1 cellular context compared by ENCODE assay signal in genomic region chr3:48716982-48717746, GRCh38.
TF ChIP-seq lines count a peak whose summit lies in the region.

IP6K2 (minus strand) TSS chr3:48717221; CDS start chr3:48695291, 21,930 bp downstream.

TF ChIP-seq in HepG2, 621 proteins besides CTCF, POLR2A, EP300 and RAD21 (continued from another document and continues in another):
- TF ChIP-seq ZSCAN5A (CRISPR knock-in tag; IDR thresholded peaks at IDR 0.05; ENCODE audit: borderline replicate concordance) (no peak), KLF6 (CRISPR knock-in tag; IDR thresholded peaks at IDR 0.05) (peak; percentile 55; the same call in 1 of the 2 replicates), ZNF224 (CRISPR knock-in tag; IDR thresholded peaks at IDR 0.05) (no peak), ZNF282 (IDR thresholded peaks at IDR 0.05; ENCODE audit: partially characterized antibody) (no peak), ZNF383 (CRISPR knock-in tag; IDR thresholded peaks at IDR 0.05; ENCODE audit: borderline replicate concordance) (no peak), ZSCAN9 (CRISPR knock-in tag; IDR thresholded peaks at IDR 0.05; ENCODE audit: borderline replicate concordance) (peak; percentile 50; the same call in 1 of the 2 replicates), ZNF331 (CRISPR knock-in tag; IDR thresholded peaks at IDR 0.05) (0 out of 2 replicates have a peak, but pooled peaks have one; percentile 10), REST (IDR thresholded peaks at IDR 0.05; ENCODE audit: borderline replicate concordance in 1 of 2, low read depth in 1 of 2, low read length in 2 of 2) (no peak; a peak in 1 of 4 replicates), KMT2B (CRISPR knock-in tag; IDR thresholded peaks at IDR 0.05) (peak; percentile 77), ZNF878 (CRISPR knock-in tag; IDR thresholded peaks at IDR 0.05) (no peak; the same call in 1 of the 2 replicates), CAMTA2 (CRISPR knock-in tag; IDR thresholded peaks at IDR 0.05; ENCODE audit: borderline replicate concordance) (no peak), HOXA3 (CRISPR knock-in tag; IDR thresholded peaks at IDR 0.05) (peak; percentile 87), TBX3 (IDR thresholded peaks at IDR 0.05; ENCODE audit: borderline replicate concordance) (0 out of 2 replicates have a peak, but pooled peaks have one; percentile 23), RNF2 (conservative IDR thresholded peaks at IDR 0.05; ENCODE audit: low read depth) (no peak), HOXA7 (CRISPR knock-in tag; IDR thresholded peaks at IDR 0.05) (no peak), MYPOP (CRISPR knock-in tag; IDR thresholded peaks at IDR 0.05) (0 out of 2 replicates have a peak, but pooled peaks have one; percentile 27), ZNF839 (CRISPR knock-in tag; IDR thresholded peaks at IDR 0.05; ENCODE audit: borderline replicate concordance) (no peak), TFE3 (CRISPR knock-in tag; IDR thresholded peaks at IDR 0.05) (no peak), ARID5B (CRISPR knock-in tag; IDR thresholded peaks at IDR 0.05) (0 out of 2 replicates have a peak, but pooled peaks have one; percentile 15), DR1 (CRISPR knock-in tag; IDR thresholded peaks at IDR 0.05) (peak; percentile 68), ZNF547 (CRISPR knock-in tag; IDR thresholded peaks at IDR 0.05) (0 out of 2 replicates have a peak, but pooled peaks have one; percentile 38), TGIF2 (CRISPR knock-in tag; IDR thresholded peaks at IDR 0.05) (peak; percentile 50; the same call in 1 of the 2 replicates), TEAD3 (CRISPR knock-in tag; optimal IDR thresholded peaks at IDR 0.05; ENCODE audit: borderline replicate concordance) (peak; percentile 61), FOXP4 (CRISPR knock-in tag; IDR thresholded peaks at IDR 0.05) (no peak), ZBTB25 (CRISPR knock-in tag; IDR thresholded peaks at IDR 0.05) (no peak), ATF7-NPFF (CRISPR knock-in tag; IDR thresholded peaks at IDR 0.05; ENCODE audit: low read depth) (0 out of 2 replicates have a peak, but pooled peaks have one; percentile 36), FOXO1 (CRISPR knock-in tag; IDR thresholded peaks at IDR 0.05) (no peak; the same call in 1 of the 2 replicates), NFYB (CRISPR knock-in tag; IDR thresholded peaks at IDR 0.05) (peak; percentile 92), ZUFSP (CRISPR knock-in tag; IDR thresholded peaks at IDR 0.05; ENCODE audit: borderline replicate concordance) (no peak), XRCC5 (optimal IDR thresholded peaks at IDR 0.05; ENCODE audit: low read length) (peak; percentile 37), PPARG (CRISPR knock-in tag; conservative IDR thresholded peaks at IDR 0.05) (no peak), MZF1 (CRISPR knock-in tag; IDR thresholded peaks at IDR 0.05; ENCODE audit: borderline replicate concordance) (no peak), SP1 (IDR thresholded peaks at IDR 0.05) (no peak), SP1 (CRISPR knock-in tag; IDR thresholded peaks at IDR 0.05) (peak; percentile 92), ZNF138 (CRISPR knock-in tag; IDR thresholded peaks at IDR 0.05; ENCODE audit: low read depth) (no peak), THAP11 (CRISPR knock-in tag; IDR thresholded peaks at IDR 0.05) (peak; percentile 85), ZNF143 (CRISPR knock-in tag; IDR thresholded peaks at IDR 0.05) (no peak; the same call in 1 of the 2 replicates), ZNF44 (CRISPR knock-in tag; IDR thresholded peaks at IDR 0.05) (peak; percentile 77; the same call in 1 of the 2 replicates), POGZ (CRISPR knock-in tag; IDR thresholded peaks at IDR 0.05) (peak; percentile 76), ZSCAN25 (CRISPR knock-in tag; IDR thresholded peaks at IDR 0.05) (peak; percentile 23; the same call in 1 of the 2 replicates), ZBTB21 (CRISPR knock-in tag; IDR thresholded peaks at IDR 0.05) (no peak), HOXA5 (CRISPR knock-in tag; IDR thresholded peaks at IDR 0.05) (no peak), HMG20A (CRISPR knock-in tag; IDR thresholded peaks at IDR 0.05; ENCODE audit: borderline replicate concordance) (no peak), AGO1 (IDR thresholded peaks at IDR 0.05; ENCODE audit: low read depth, low read length, poor library complexity, severe bottlenecking) (peak; percentile 77), GMEB1 (CRISPR knock-in tag; IDR thresholded peaks at IDR 0.05; ENCODE audit: borderline replicate concordance) (peak; percentile 55; the same call in 1 of the 2 replicates), CBX1 (IDR thresholded peaks at IDR 0.05; ENCODE audit: low read depth) (no peak), JARID2 (CRISPR knock-in tag; IDR thresholded peaks at IDR 0.05; ENCODE audit: insufficient replicate concordance) (no peak), HNRNPH1 (optimal IDR thresholded peaks at IDR 0.05; ENCODE audit: low read depth, low read length) (no peak), CENPT (CRISPR knock-in tag; IDR thresholded peaks at IDR 0.05; ENCODE audit: low read depth) (no peak)
